Comparison of ENCODE assay signal across 20 cellular contexts in genomic region chr6:45199554-45199953, GRCh38.
"Had no signal": no experiment of that assay in that cellular context is flagged by ENCODE, and none has a peak within 500 bp of the region (broad histone marks: within the 10 kb centered on the region; RNA-seq: fewer than 3 reads in every experiment).

No MANE protein-coding gene starts in this region.

- H3K9me3 ChIP-seq: esophagus squamous epithelium, heart right ventricle, psoas muscle, thoracic aorta, upper lobe of left lung had no signal

- H3K27ac Mint-ChIP-seq: activated CD4-positive, alpha-beta memory T cell treated with anti-CD3 and anti-CD28 coated beads, Interleukin-2, amount 10 ng/mL, durations not matched to agents 7 days and 5 days; activated T-cell treated with anti-CD3 and anti-CD28 coated beads, Interleukin-2, amount 50 U/mL, for 24 hours; dendritic cell treated with granulocyte-macrophage colony-stimulating factor and Interleukin-4, amounts not matched to agents 40 ng/mL and 50 ng/mL, for 4 days; memory B cell had no signal

- H3K4me3 Mint-ChIP-seq: activated CD4-positive, alpha-beta memory T cell treated with anti-CD3 and anti-CD28 coated beads, Interleukin-2, amount 10 ng/mL, durations not matched to agents 7 days and 5 days; activated T-cell treated with anti-CD3 and anti-CD28 coated beads, Interleukin-2, amount 50 U/mL, for 24 hours; dendritic cell treated with granulocyte-macrophage colony-stimulating factor and Interleukin-4, amounts not matched to agents 40 ng/mL and 50 ng/mL, for 4 days; memory B cell; neural crest cell had no signal

- H3K27me3 Mint-ChIP-seq: activated CD4-positive, alpha-beta memory T cell treated with anti-CD3 and anti-CD28 coated beads, Interleukin-2, amount 10 ng/mL, durations not matched to agents 7 days and 5 days; activated T-cell treated with anti-CD3 and anti-CD28 coated beads, Interleukin-2, amount 50 U/mL, for 24 hours; dendritic cell treated with granulocyte-macrophage colony-stimulating factor and Interleukin-4, amounts not matched to agents 40 ng/mL and 50 ng/mL, for 4 days; memory B cell had no signal

- H3K27ac ChIP-seq: cardiac muscle cell, esophagus squamous epithelium, heart right ventricle, psoas muscle, skin epidermis, thoracic aorta, upper lobe of left lung had no signal

- H3K27me3 ChIP-seq: cardiac muscle cell, esophagus squamous epithelium, heart right ventricle, upper lobe of left lung had no signal

- H3K4me3 ChIP-seq: cardiac muscle cell, esophagus squamous epithelium, heart right ventricle, psoas muscle, skin epidermis, thoracic aorta, upper lobe of left lung had no signal

- H3K36me3 Mint-ChIP-seq: memory B cell had no signal

- H3K4me1 Mint-ChIP-seq: activated CD4-positive, alpha-beta memory T cell treated with anti-CD3 and anti-CD28 coated beads, Interleukin-2, amount 10 ng/mL, durations not matched to agents 7 days and 5 days; memory B cell; neural crest cell had no signal

- DNase-seq: activated CD4-positive, alpha-beta memory T cell treated with anti-CD3 and anti-CD28 coated beads, Interleukin-2, amount 10 ng/mL, durations not matched to agents 7 days and 5 days; activated CD4-positive, alpha-beta T cell treated with anti-CD3 and anti-CD28 coated beads for 48 hours; activated CD4-positive, CD25-positive, alpha-beta regulatory T cell; activated effector memory CD4-positive, alpha-beta T cell treated with anti-CD3 and anti-CD28 coated beads, Interleukin-2, amount 50 U/mL, for 16 hours; activated naive CD4-positive, alpha-beta T cell treated with anti-CD3 and anti-CD28 coated beads, Interleukin-2, amount 50 U/mL, for 16 hours; activated T-cell treated with anti-CD3 and anti-CD28 coated beads, Interleukin-2, amount 50 U/mL, for 24 hours; effector CD8-positive, alpha-beta T cell; esophagus squamous epithelium; heart right ventricle; kidney glomerular epithelial cell; left ventricle myocardium superior; psoas muscle; right cardiac atrium; upper lobe of left lung had no signal

- H3K4me1 ChIP-seq: esophagus squamous epithelium, heart right ventricle, psoas muscle, upper lobe of left lung had no signal

- H3K36me3 ChIP-seq: cardiac muscle cell, esophagus squamous epithelium, heart right ventricle, thoracic aorta, upper lobe of left lung had no signal

- H3K9me3 Mint-ChIP-seq: activated CD4-positive, alpha-beta memory T cell treated with anti-CD3 and anti-CD28 coated beads, Interleukin-2, amount 10 ng/mL, durations not matched to agents 7 days and 5 days; activated T-cell treated with anti-CD3 and anti-CD28 coated beads, Interleukin-2, amount 50 U/mL, for 24 hours; dendritic cell treated with granulocyte-macrophage colony-stimulating factor and Interleukin-4, amounts not matched to agents 40 ng/mL and 50 ng/mL, for 4 days; memory B cell; neural crest cell had no signal
